1 cellular context compared by ENCODE assay signal in the genomic region with DNA sequence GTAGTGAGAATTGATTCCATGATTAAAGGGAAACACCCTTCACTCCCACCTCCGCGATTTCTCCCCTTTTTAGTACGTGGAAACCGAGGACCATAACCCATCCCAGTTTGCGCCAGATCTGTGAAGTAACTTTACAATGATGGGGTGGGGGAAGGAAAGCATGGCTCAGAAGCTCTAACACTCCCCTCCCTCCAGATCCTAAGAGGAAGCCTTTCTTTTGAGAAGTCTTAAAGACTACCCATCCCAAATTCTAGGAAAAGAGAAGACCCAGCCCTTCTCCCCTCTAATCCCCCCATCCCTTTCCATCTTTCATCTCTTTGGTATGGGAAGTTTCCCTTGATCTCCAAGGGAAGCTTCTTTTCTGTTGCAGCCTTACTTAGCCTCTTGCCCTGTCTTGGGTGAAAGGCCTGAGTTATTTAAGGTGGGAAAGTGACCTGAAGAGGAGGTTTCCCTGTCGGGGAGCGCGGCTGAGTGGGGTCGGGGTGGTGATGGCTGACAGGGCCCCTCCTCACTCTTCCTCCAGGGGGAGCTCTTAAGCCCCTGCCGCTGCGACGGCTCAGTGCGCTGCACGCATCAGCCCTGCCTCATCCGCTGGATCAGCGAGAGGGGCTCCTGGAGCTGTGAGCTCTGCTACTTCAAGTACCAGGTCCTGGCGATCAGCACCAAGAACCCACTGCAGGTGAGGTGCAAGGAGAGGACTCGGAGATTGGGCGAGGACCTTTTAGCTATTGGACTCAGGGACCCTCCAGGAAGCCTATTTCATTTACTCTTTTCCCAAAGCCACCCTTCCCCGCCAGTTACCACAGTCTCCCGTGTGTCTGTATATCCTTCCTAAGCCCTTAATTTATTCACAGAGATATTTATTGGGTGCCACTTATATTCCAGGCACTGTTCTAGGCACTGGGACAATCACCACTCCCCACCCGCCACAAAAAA.
TF ChIP-seq lines count a peak whose summit lies in the region.

No MANE protein-coding gene starts in this region.

TF ChIP-seq in K562, 482 proteins besides CTCF, POLR2A, EP300 and RAD21 (continued from another document):
- TF ChIP-seq, protein P1, sequence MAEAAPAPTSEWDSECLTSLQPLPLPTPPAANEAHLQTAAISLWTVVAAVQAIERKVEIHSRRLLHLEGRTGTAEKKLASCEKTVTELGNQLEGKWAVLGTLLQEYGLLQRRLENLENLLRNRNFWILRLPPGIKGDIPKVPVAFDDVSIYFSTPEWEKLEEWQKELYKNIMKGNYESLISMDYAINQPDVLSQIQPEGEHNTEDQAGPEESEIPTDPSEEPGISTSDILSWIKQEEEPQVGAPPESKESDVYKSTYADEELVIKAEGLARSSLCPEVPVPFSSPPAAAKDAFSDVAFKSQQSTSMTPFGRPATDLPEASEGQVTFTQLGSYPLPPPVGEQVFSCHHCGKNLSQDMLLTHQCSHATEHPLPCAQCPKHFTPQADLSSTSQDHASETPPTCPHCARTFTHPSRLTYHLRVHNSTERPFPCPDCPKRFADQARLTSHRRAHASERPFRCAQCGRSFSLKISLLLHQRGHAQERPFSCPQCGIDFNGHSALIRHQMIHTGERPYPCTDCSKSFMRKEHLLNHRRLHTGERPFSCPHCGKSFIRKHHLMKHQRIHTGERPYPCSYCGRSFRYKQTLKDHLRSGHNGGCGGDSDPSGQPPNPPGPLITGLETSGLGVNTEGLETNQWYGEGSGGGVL (CRISPR knock-in tag; IDR thresholded peaks at IDR 0.05) = no peak
- TF ChIP-seq ZNF274 (IDR thresholded peaks at IDR 0.05; ENCODE audit: borderline replicate concordance, low read depth, low read length) (no peak), BHLHE40 (IDR thresholded peaks at IDR 0.05; ENCODE audit: low read length) (0 out of 2 replicates have a peak, but pooled peaks have one; percentile 41), ZC3H11A (IDR thresholded peaks at IDR 0.05; ENCODE audit: low read depth, low read length) (no peak), ETS2 (tag; IDR thresholded peaks at IDR 0.05; ENCODE audit: borderline replicate concordance, poor library complexity, severe bottlenecking) (no peak), NONO (IDR thresholded peaks at IDR 0.05; ENCODE audit: low read depth in 2 of 2, low read length in 1 of 2) (no peak), NCOA1 (IDR thresholded peaks at IDR 0.05; ENCODE audit: low read depth) (no peak), NR1H2 (CRISPR knock-in tag; IDR thresholded peaks at IDR 0.05) (no peak), POLR3G (IDR thresholded peaks at IDR 0.05; ENCODE audit: extremely low read depth, insufficient read length, insufficient replicate concordance) (no peak), ZC3H4 (CRISPR knock-in tag; IDR thresholded peaks at IDR 0.05; ENCODE audit: borderline replicate concordance) (no peak), FOXO4 (CRISPR knock-in tag; IDR thresholded peaks at IDR 0.05) (no peak), CXXC5 (CRISPR knock-in tag; IDR thresholded peaks at IDR 0.05) (peak; percentile 44), XRCC4 (IDR thresholded peaks at IDR 0.05; ENCODE audit: extremely low read depth, insufficient read depth, insufficient read length) (no peak), DDX20 (tag; IDR thresholded peaks at IDR 0.05; ENCODE audit: low read depth) (no peak), ZNF695 (CRISPR knock-in tag; IDR thresholded peaks at IDR 0.05) (no peak), SRSF9 (IDR thresholded peaks at IDR 0.05; ENCODE audit: borderline replicate concordance, low read depth, low read length) (no peak), TGIF2 (CRISPR knock-in tag; IDR thresholded peaks at IDR 0.05) (no peak), ZSCAN29 (IDR thresholded peaks at IDR 0.05) (no peak), ZBTB2 (IDR thresholded peaks at IDR 0.05) (0 out of 2 replicates have a peak, but pooled peaks have one; percentile 20), KAT2B (IDR thresholded peaks at IDR 0.05; ENCODE audit: low read depth, low read length) (no peak), TBL1XR1 (IDR thresholded peaks at IDR 0.05; ENCODE audit: low read length in 2 of 2) (no peak), SMAD4 (CRISPR knock-in tag; conservative IDR thresholded peaks at IDR 0.05) (no peak), GTF2A2 (tag; IDR thresholded peaks at IDR 0.05) (no peak), ZNF354B (CRISPR knock-in tag; IDR thresholded peaks at IDR 0.05) (no peak), CBX8 (IDR thresholded peaks at IDR 0.05; ENCODE audit: borderline replicate concordance, extremely low read depth, low read depth, low read length, poor library complexity, severe bottlenecking) (no peak), ZNF655 (CRISPR knock-in tag; IDR thresholded peaks at IDR 0.05) (no peak), MBD2 (IDR thresholded peaks at IDR 0.05; ENCODE audit: borderline replicate concordance, low read depth) (no peak), SRSF3 (IDR thresholded peaks at IDR 0.05; ENCODE audit: insufficient read depth, low read length) (no peak), KLF16 (IDR thresholded peaks at IDR 0.05) (0 out of 2 replicates have a peak, but pooled peaks have one; percentile 36), SIX5 (IDR thresholded peaks at IDR 0.05; ENCODE audit: borderline replicate concordance in 1 of 2, insufficient read depth in 1 of 2, low read depth in 1 of 2, low read length in 2 of 2) (no peak), ZNF436 (CRISPR knock-in tag; IDR thresholded peaks at IDR 0.05) (no peak), ILK (tag; IDR thresholded peaks at IDR 0.05; ENCODE audit: borderline replicate concordance, low read depth) (no peak), RBM17 (IDR thresholded peaks at IDR 0.05; ENCODE audit: borderline replicate concordance, low read depth, low read length) (no peak), ZNF696 (CRISPR knock-in tag; conservative IDR thresholded peaks at IDR 0.05) (no peak), CC2D1A (IDR thresholded peaks at IDR 0.05) (no peak), POLR2H (tag; IDR thresholded peaks at IDR 0.05; ENCODE audit: low read depth) (no peak), BMI1 (IDR thresholded peaks at IDR 0.05; ENCODE audit: low read length) (no peak), NFIC (IDR thresholded peaks at IDR 0.05) (no peak)
- TF ChIP-seq, protein P2, sequence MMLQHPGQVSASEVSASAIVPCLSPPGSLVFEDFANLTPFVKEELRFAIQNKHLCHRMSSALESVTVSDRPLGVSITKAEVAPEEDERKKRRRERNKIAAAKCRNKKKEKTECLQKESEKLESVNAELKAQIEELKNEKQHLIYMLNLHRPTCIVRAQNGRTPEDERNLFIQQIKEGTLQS (IDR thresholded peaks at IDR 0.05) = no peak
- TF ChIP-seq, protein P2 (CRISPR knock-in tag; conservative IDR thresholded peaks at IDR 0.05) = no peak
- TF ChIP-seq, protein P3, sequence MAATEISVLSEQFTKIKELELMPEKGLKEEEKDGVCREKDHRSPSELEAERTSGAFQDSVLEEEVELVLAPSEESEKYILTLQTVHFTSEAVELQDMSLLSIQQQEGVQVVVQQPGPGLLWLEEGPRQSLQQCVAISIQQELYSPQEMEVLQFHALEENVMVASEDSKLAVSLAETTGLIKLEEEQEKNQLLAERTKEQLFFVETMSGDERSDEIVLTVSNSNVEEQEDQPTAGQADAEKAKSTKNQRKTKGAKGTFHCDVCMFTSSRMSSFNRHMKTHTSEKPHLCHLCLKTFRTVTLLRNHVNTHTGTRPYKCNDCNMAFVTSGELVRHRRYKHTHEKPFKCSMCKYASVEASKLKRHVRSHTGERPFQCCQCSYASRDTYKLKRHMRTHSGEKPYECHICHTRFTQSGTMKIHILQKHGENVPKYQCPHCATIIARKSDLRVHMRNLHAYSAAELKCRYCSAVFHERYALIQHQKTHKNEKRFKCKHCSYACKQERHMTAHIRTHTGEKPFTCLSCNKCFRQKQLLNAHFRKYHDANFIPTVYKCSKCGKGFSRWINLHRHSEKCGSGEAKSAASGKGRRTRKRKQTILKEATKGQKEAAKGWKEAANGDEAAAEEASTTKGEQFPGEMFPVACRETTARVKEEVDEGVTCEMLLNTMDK (IDR thresholded peaks at IDR 0.05; ENCODE audit: borderline replicate concordance, insufficient read depth, low read depth, low read length, poor library complexity, severe bottlenecking) = no peak
- TF ChIP-seq, protein P4, sequence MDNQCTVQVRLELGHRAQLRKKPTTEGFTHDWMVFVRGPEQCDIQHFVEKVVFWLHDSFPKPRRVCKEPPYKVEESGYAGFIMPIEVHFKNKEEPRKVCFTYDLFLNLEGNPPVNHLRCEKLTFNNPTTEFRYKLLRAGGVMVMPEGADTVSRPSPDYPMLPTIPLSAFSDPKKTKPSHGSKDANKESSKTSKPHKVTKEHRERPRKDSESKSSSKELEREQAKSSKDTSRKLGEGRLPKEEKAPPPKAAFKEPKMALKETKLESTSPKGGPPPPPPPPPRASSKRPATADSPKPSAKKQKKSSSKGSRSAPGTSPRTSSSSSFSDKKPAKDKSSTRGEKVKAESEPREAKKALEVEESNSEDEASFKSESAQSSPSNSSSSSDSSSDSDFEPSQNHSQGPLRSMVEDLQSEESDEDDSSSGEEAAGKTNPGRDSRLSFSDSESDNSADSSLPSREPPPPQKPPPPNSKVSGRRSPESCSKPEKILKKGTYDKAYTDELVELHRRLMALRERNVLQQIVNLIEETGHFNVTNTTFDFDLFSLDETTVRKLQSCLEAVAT (IDR thresholded peaks at IDR 0.05) = no peak
- TF ChIP-seq, protein P5, sequence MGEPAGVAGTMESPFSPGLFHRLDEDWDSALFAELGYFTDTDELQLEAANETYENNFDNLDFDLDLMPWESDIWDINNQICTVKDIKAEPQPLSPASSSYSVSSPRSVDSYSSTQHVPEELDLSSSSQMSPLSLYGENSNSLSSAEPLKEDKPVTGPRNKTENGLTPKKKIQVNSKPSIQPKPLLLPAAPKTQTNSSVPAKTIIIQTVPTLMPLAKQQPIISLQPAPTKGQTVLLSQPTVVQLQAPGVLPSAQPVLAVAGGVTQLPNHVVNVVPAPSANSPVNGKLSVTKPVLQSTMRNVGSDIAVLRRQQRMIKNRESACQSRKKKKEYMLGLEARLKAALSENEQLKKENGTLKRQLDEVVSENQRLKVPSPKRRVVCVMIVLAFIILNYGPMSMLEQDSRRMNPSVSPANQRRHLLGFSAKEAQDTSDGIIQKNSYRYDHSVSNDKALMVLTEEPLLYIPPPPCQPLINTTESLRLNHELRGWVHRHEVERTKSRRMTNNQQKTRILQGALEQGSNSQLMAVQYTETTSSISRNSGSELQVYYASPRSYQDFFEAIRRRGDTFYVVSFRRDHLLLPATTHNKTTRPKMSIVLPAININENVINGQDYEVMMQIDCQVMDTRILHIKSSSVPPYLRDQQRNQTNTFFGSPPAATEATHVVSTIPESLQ (CRISPR knock-in tag; IDR thresholded peaks at IDR 0.05) = no peak
- TF ChIP-seq, protein P6, sequence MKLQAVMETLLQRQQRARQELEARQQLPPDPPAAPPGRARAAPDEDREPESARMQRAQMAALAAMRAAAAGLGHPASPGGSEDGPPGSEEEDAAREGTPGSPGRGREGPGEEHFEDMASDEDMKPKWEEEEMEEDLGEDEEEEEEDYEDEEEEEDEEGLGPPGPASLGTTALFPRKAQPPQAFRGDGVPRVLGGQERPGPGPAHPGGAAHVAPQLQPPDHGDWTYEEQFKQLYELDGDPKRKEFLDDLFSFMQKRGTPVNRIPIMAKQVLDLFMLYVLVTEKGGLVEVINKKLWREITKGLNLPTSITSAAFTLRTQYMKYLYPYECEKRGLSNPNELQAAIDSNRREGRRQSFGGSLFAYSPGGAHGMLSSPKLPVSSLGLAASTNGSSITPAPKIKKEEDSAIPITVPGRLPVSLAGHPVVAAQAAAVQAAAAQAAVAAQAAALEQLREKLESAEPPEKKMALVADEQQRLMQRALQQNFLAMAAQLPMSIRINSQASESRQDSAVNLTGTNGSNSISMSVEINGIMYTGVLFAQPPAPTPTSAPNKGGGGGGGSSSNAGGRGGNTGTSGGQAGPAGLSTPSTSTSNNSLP (IDR thresholded peaks at IDR 0.05; ENCODE audit: borderline replicate concordance, low read depth, low read length) = no peak
- TF ChIP-seq, protein P7, sequence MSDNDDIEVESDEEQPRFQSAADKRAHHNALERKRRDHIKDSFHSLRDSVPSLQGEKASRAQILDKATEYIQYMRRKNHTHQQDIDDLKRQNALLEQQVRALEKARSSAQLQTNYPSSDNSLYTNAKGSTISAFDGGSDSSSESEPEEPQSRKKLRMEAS (CRISPR knock-in tag; IDR thresholded peaks at IDR 0.05) = no peak
